Comparison of ENCODE assay signal across 21 cellular contexts in the genomic region with DNA sequence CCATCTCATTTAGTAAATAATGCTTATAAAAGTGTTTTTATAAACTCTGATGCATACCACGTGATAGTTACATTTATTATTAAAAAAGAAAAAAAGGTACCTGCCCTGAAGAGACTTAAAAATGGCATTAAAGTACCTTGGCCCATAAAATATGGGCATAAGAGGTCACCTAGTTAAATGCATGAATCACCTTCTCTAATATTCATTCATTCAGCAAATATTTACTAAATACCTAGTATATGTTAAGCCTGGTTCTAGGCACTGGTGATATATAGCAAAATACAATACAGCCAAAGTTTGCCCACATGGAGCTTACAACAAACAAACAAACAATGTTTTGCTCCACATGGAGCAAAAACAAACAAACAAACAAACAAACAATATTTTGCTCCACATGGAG.
A peak's percentile ranks its signal among the peaks of the same experiment; 100 is the strongest.
DNase-seq lines count a peak whose midpoint lies in the region; ATAC-seq, FAIRE-seq and TF ChIP-seq lines count a peak whose summit lies in the region.
"Had no signal": no experiment of that assay in that cellular context is flagged by ENCODE, and none has a peak within 500 bp of the region (broad histone marks: within the 10 kb centered on the region; RNA-seq: fewer than 3 reads in every experiment).

No MANE protein-coding gene starts in this region.

- no peak for TF ChIP-seq RAD21 in liver (IDR thresholded peaks at IDR 0.05)
- no peak for TF ChIP-seq RAD21 in HepG2 (CRISPR knock-in tag; IDR thresholded peaks at IDR 0.05)

- no peak for FAIRE-seq in HepG2 (lab: Jason Lieb, UNC)
- FAIRE-seq: H1 had no signal

- no peak for TF ChIP-seq CTCF in liver (IDR thresholded peaks at IDR 0.05; ENCODE audit: low read depth, low read length, missing input control)
- no peak for TF ChIP-seq CTCF in HepG2 (CRISPR knock-in tag; IDR thresholded peaks at IDR 0.05)
- no peak for TF ChIP-seq CTCF in RWPE2 (IDR thresholded peaks at IDR 0.05; ENCODE audit: poor library complexity, severe bottlenecking)
- TF ChIP-seq CTCF in right lobe of liver (IDR thresholded peaks at IDR 0.05) = no peak
- TF ChIP-seq CTCF in HFFc6 (IDR thresholded peaks at IDR 0.05) = no peak

- H3K27me3 ChIP-seq in liver (ENCODE audit: control insufficient read depth in 4 of 4, insufficient read depth in 4 of 4, low read length in 3 of 4) = no peaks in the 10 kb centered on the region
- H3K27me3 ChIP-seq in HepG2 (ENCODE audit: control insufficient read depth in 1 of 2, insufficient read depth in 2 of 2, low read length in 2 of 2) = no peaks in the 10 kb centered on the region
- H3K27me3 ChIP-seq in RWPE2 (ENCODE audit: insufficient read depth, poor library complexity, severe bottlenecking) = no peaks in the 10 kb centered on the region
- H3K27me3 ChIP-seq in right lobe of liver = no peaks in the 10 kb centered on the region
- H3K27me3 ChIP-seq: BE2C had no signal

- intact Hi-C loops in HepG2 (cut with micrococcal nuclease; ENCODE audit: unreplicated experiment) = loop anchor here (10.0 kb wide), 1 partner anchor 90 kb away; a partner anchor contains a TSS
- intact Hi-C loops in right lobe of liver (cut with DNase I) = no loop called here

- no peak overlapping the region for H3K27ac Mint-ChIP-seq in HFFc6
- H3K27ac Mint-ChIP-seq: CD4-positive, CD25-positive, alpha-beta regulatory T cell; CD8-positive, alpha-beta memory T cell; IgD-negative memory B cell had no signal

- H2AFZ ChIP-seq in HepG2 (ENCODE audit: low read length) = no peak overlapping the region

- BruUV-seq in HepG2 (replicated peaks; lab: Mats Ljungman, UMichigan) = no TSS peak

- H3K4me1 ChIP-seq in liver (ENCODE audit: control insufficient read depth in 4 of 4, insufficient read depth in 4 of 4, low read length in 3 of 4) (peaks cover 16 to 43% (median 25%) of the 10 kb centered on the region in 4 donors), HepG2 (ENCODE audit: insufficient read depth, low read length) (peaks cover 33% of the 10 kb centered on the region), RWPE2 (ENCODE audit: insufficient read depth, poor library complexity, severe bottlenecking) (peaks cover 50% of the 10 kb centered on the region), right lobe of liver (peaks cover 0 to 73% (median 20%) of the 10 kb centered on the region in 4 donors)
- H3K4me1 ChIP-seq: HAP-1 had no signal

- H3K36me3 ChIP-seq in liver (ENCODE audit: control insufficient read depth in 4 of 4, insufficient read depth in 3 of 4, low read depth in 1 of 4, low read length in 3 of 4) = no peaks in the 10 kb centered on the region
- H3K36me3 ChIP-seq in HepG2 (replicated peaks in 1 of 2; ENCODE audit: control insufficient read depth in 1 of 2, insufficient read depth in 2 of 2, low read length in 2 of 2) = peaks cover 2 to 10% of the 10 kb centered on the region in 2 experiments; a peak in 3 of 5 replicates
- H3K36me3 ChIP-seq in RWPE2 (ENCODE audit: low read depth) = peaks cover 19% of the 10 kb centered on the region
- H3K36me3 ChIP-seq in right lobe of liver = no peaks in the 10 kb centered on the region
- H3K36me3 ChIP-seq: BE2C had no signal

- H3K9me3 Mint-ChIP-seq in HFFc6 = no peaks in the 10 kb centered on the region
- H3K9me3 Mint-ChIP-seq: CD4-positive, CD25-positive, alpha-beta regulatory T cell; CD8-positive, alpha-beta memory T cell; IgD-negative memory B cell had no signal

- 93% methylated on average over 1 of the region's 1 CpG for WGBS in liver
- WGBS in HepG2 (ENCODE audit: low lambda C conversion rate) = 100% methylated on average over 1 of the region's 1 CpG
- 100% methylated on average over 1 of the region's 1 CpG for WGBS in right lobe of liver (ENCODE audit: insufficient coverage, low coverage, low lambda C conversion rate, missing lambda C conversion rate)

- CTCF ChIA-PET in HepG2 (lab: Yijun Ruan, JAX; ENCODE audit: low intra/inter-chr PET ratio, low total read pairs) = no interaction called here

- H3K36me3 Mint-ChIP-seq in HFFc6 (ENCODE audit: low read depth) = no peaks in the 10 kb centered on the region

- no peak overlapping the region for H3K9ac ChIP-seq in liver (ENCODE audit: low read depth in 1 of 2, low read length in 2 of 2)
- H3K9ac ChIP-seq in HepG2 (ENCODE audit: insufficient read depth, low read depth, low read length) = no peak overlapping the region

- TF ChIP-seq POLR2A in HepG2 (IDR thresholded peaks at IDR 0.05; ENCODE audit: insufficient read depth in 1 of 2, low read depth in 2 of 2, low read length in 2 of 2) (no peak), right lobe of liver (IDR thresholded peaks at IDR 0.05) (no peak)

- peak overlapping the region; percentile 31 to 71 for H3K27ac ChIP-seq in liver (ENCODE audit: low read depth in 1 of 2, low read length in 2 of 2)
- no peak overlapping the region for H3K27ac ChIP-seq in HepG2 (ENCODE audit: extremely low read length, insufficient read depth, low read length)
- H3K27ac ChIP-seq in RWPE2 (ENCODE audit: poor library complexity, severe bottlenecking) = peak overlapping the region; percentile 87
- peak overlapping the region in 2 of 3 donors; percentile 32 to 79 for H3K27ac ChIP-seq in right lobe of liver
- H3K27ac ChIP-seq in substantia nigra (ENCODE audit: low read depth, low read length, poor library complexity, severe bottlenecking) = no peak overlapping the region
- H3K27ac ChIP-seq: HL-60 had no signal

- POLR2A ChIA-PET in HepG2 (lab: Yijun Ruan, JAX) = no interaction called here

- TF ChIP-seq EP300 in HepG2 (IDR thresholded peaks at IDR 0.05; ENCODE audit: low read depth in 2 of 2, low read length in 2 of 2) (no peak), HepG2 (CRISPR knock-in tag; IDR thresholded peaks at IDR 0.05; ENCODE audit: borderline replicate concordance) (no peak)

- no peak overlapping the region for H3K4me3 Mint-ChIP-seq in HFFc6
- H3K4me3 Mint-ChIP-seq: CD4-positive, CD25-positive, alpha-beta regulatory T cell; CD8-positive, alpha-beta memory T cell; IgD-negative memory B cell had no signal

- no peaks in the 10 kb centered on the region for H3K79me2 ChIP-seq in HepG2 (ENCODE audit: insufficient read depth, low read length)

- H3K27me3 Mint-ChIP-seq in HFFc6 (ENCODE audit: insufficient read depth) = no peaks in the 10 kb centered on the region; the same call in 1 of the 2 replicates
- H3K27me3 Mint-ChIP-seq: CD4-positive, CD25-positive, alpha-beta regulatory T cell; CD8-positive, alpha-beta memory T cell; IgD-negative memory B cell had no signal

- H4K20me1 ChIP-seq in HepG2 (ENCODE audit: insufficient read depth, low read length) = no peaks in the 10 kb centered on the region

- ATAC-seq in HepG2 (no peak), RWPE2 (ENCODE audit: low read depth) (no peak), right lobe of liver (no peak), HG03439 (IDR thresholded peaks at IDR 0.05; ENCODE audit: unreplicated experiment) (no peak)

- in situ Hi-C loops in HepG2 (cut with HindIII; ENCODE audit: extremely low pct_ligation_motif_present, low pct_unique_long_range_greater_than_20kb) = no loop called here

- H3K9me3 ChIP-seq in liver (ENCODE audit: control insufficient read depth in 4 of 4, low read length in 3 of 4) (no peaks in the 10 kb centered on the region), HepG2 (ENCODE audit: low read length) (no peaks in the 10 kb centered on the region), RWPE2 (ENCODE audit: severe bottlenecking) (no peaks in the 10 kb centered on the region), right lobe of liver (no peaks in the 10 kb centered on the region)
- H3K9me3 ChIP-seq: BE2C, HAP-1 had no signal

- peaks cover 57% of the 10 kb centered on the region for H3K4me1 Mint-ChIP-seq in HFFc6 (ENCODE audit: low read depth)
- H3K4me1 Mint-ChIP-seq: CD8-positive, alpha-beta memory T cell; IgD-negative memory B cell had no signal

- DNase-seq in HepG2 (ENCODE audit: low spot score) = no peak
- no peak for DNase-seq in RWPE2 (ENCODE audit: low spot score)
- DNase-seq in right lobe of liver = no peak
- DNase-seq in substantia nigra (lab: John Stamatoyannopoulos, UW) = no peak
- DNase-seq in HFFc6 = no peak
- DNase-seq: ACHN; BE2C; C1 segment of cervical spinal cord; CD4-positive, CD25-positive, alpha-beta regulatory T cell; CD8-positive, alpha-beta memory T cell; COR-L47; DMS 273 treated with DMSO at 0.1 percent for 48 hours; DMS79; GDM1; KBM-7 had no signal

- H3K4me3 ChIP-seq in liver (ENCODE audit: low read depth in 1 of 3, low read length in 3 of 3) (no peak overlapping the region), HepG2 (replicated peaks in 1 of 3; ENCODE audit: insufficient read depth in 1 of 3, low read depth in 2 of 3, low read length in 3 of 3) (no peak overlapping the region), RWPE2 (ENCODE audit: severe bottlenecking) (no peak overlapping the region), right lobe of liver (no peak overlapping the region)
- H3K4me3 ChIP-seq: HAP-1 had no signal

- H3K4me2 ChIP-seq in HepG2 (ENCODE audit: low read depth, low read length) = no peak overlapping the region

TF ChIP-seq in liver, 16 proteins besides CTCF, POLR2A, EP300 and RAD21 (continues in another document):
- TF ChIP-seq JUND (IDR thresholded peaks at IDR 0.05) = no peak

TF ChIP-seq in HepG2, 621 proteins besides CTCF, POLR2A, EP300 and RAD21:
- TF ChIP-seq, protein P1, sequence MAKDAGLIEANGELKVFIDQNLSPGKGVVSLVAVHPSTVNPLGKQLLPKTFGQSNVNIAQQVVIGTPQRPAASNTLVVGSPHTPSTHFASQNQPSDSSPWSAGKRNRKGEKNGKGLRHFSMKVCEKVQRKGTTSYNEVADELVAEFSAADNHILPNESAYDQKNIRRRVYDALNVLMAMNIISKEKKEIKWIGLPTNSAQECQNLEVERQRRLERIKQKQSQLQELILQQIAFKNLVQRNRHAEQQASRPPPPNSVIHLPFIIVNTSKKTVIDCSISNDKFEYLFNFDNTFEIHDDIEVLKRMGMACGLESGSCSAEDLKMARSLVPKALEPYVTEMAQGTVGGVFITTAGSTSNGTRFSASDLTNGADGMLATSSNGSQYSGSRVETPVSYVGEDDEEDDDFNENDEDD (CRISPR knock-in tag; IDR thresholded peaks at IDR 0.05; ENCODE audit: borderline replicate concordance) = no peak
- TF ChIP-seq, protein P2, sequence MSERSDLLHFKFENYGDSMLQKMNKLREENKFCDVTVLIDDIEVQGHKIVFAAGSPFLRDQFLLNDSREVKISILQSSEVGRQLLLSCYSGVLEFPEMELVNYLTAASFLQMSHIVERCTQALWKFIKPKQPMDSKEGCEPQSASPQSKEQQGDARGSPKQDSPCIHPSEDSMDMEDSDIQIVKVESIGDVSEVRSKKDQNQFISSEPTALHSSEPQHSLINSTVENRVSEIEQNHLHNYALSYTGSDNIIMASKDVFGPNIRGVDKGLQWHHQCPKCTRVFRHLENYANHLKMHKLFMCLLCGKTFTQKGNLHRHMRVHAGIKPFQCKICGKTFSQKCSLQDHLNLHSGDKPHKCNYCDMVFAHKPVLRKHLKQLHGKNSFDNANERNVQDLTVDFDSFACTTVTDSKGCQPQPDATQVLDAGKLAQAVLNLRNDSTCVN (CRISPR knock-in tag; IDR thresholded peaks at IDR 0.05; ENCODE audit: borderline replicate concordance) = no peak
- no peak for TF ChIP-seq ZNF296 (CRISPR knock-in tag; conservative IDR thresholded peaks at IDR 0.05)
- no peak for TF ChIP-seq TBX3 (IDR thresholded peaks at IDR 0.05; ENCODE audit: borderline replicate concordance)
- no peak for TF ChIP-seq ERF (CRISPR knock-in tag; IDR thresholded peaks at IDR 0.05)
- TF ChIP-seq ZNF329 (CRISPR knock-in tag; IDR thresholded peaks at IDR 0.05; ENCODE audit: low read depth) = no peak

Comparison
In these comparisons a context has a peak if more than half of its experiments do, and no peak if none do; other contexts are left out.
1. H3K27ac ChIP-seq: peak in liver (2 of 2), RWPE2 (single experiment) and right lobe of liver (2 of 3); none in HepG2 (single experiment) and substantia nigra (single experiment).